In the genomic region with DNA sequence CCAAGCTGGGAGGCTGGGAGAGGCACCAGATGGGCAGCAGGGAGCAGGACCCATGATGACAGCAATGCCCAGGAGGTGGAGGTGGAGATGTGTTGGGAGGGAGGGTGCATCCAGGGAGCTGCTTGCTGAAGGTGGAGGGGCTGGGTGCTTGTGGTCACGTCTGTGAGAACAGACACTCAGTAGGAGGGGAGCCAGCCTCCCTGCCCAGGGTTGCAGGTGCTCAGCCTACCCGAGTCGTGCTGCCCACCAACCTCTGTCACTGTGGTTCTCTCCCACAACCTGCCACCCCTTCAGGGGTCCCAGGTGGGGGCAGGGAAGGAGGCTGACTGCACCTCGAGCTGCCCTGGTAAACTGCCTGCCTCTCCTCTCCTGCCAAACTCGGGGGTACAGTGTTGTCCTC, we compare ENCODE assay signal across 1 cellular context.
TF ChIP-seq lines count a peak whose summit lies in the region.

No MANE protein-coding gene starts in this region.

TF ChIP-seq in HepG2, 621 proteins besides CTCF, POLR2A, EP300 and RAD21:
- no peak for TF ChIP-seq ZMYM3 (CRISPR knock-in tag; IDR thresholded peaks at IDR 0.05)
- TF ChIP-seq POLR2G (IDR thresholded peaks at IDR 0.05; ENCODE audit: low read depth, low read length): 0 out of 2 replicates have a peak, but pooled peaks have one; percentile 23
- TF ChIP-seq RBM39 (IDR thresholded peaks at IDR 0.05; ENCODE audit: low read depth, low read length, poor library complexity, severe bottlenecking): no peak
- no peak for TF ChIP-seq ZBTB33 (CRISPR knock-in tag; IDR thresholded peaks at IDR 0.05)
- no peak for TF ChIP-seq ZNF230 (CRISPR knock-in tag; IDR thresholded peaks at IDR 0.05)
- TF ChIP-seq KLF15 (CRISPR knock-in tag; IDR thresholded peaks at IDR 0.05; ENCODE audit: borderline replicate concordance): no peak
